In the genomic region with DNA sequence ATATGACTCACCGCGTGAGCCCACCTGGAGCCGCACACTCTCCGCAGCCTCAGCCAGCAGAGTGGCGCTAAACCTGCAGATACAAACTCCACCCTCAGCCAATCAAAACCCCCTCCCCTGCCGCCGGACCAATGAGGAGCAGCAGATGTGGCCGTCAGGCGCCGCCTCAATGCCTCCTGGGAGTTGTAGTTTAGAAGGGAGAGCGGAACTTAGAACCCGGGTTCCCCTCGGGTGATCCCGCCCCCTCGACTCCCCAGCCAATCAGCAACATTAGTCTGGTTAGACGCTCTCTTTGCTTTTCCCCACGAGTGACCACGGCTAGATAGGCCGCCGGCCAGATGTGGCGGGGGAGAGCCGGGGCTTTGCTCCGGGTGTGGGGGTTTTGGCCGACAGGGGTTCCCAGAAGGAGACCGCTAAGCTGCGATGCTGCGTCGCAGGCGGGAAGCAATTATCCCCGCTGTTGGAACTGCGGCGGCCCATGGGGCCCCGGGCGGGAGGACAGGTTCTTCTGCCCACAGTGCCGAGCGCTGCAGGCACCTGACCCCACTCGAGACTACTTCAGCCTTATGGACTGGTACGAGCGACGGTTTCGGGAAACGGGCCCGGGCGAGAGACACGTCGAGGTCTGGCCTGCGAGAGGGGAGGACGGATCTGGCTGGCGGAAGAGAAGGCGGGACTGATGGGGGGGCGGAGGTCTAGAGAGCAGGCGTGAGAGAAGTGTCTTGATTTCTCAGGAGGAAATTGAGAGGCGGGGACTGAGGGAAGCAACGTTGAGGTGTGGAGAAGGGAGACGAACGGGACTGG, we compare ENCODE assay signal across 1 cellular context.
TF ChIP-seq lines count a peak whose summit lies in the region.

A gene (minus strand): TSS at position 63 of the 804 bp plus-strand sequence. CDS start 7,099 bp downstream, outside the sequence.
A gene with protein sequence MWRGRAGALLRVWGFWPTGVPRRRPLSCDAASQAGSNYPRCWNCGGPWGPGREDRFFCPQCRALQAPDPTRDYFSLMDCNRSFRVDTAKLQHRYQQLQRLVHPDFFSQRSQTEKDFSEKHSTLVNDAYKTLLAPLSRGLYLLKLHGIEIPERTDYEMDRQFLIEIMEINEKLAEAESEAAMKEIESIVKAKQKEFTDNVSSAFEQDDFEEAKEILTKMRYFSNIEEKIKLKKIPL (plus strand): TSS at position 282 of the 804 bp plus-strand sequence. CDS start 57 bp downstream, at position 339.

TF ChIP-seq in HepG2, 621 proteins besides CTCF, POLR2A, EP300 and RAD21 (continued from another document and continues in another):
- TF ChIP-seq, protein P1, sequence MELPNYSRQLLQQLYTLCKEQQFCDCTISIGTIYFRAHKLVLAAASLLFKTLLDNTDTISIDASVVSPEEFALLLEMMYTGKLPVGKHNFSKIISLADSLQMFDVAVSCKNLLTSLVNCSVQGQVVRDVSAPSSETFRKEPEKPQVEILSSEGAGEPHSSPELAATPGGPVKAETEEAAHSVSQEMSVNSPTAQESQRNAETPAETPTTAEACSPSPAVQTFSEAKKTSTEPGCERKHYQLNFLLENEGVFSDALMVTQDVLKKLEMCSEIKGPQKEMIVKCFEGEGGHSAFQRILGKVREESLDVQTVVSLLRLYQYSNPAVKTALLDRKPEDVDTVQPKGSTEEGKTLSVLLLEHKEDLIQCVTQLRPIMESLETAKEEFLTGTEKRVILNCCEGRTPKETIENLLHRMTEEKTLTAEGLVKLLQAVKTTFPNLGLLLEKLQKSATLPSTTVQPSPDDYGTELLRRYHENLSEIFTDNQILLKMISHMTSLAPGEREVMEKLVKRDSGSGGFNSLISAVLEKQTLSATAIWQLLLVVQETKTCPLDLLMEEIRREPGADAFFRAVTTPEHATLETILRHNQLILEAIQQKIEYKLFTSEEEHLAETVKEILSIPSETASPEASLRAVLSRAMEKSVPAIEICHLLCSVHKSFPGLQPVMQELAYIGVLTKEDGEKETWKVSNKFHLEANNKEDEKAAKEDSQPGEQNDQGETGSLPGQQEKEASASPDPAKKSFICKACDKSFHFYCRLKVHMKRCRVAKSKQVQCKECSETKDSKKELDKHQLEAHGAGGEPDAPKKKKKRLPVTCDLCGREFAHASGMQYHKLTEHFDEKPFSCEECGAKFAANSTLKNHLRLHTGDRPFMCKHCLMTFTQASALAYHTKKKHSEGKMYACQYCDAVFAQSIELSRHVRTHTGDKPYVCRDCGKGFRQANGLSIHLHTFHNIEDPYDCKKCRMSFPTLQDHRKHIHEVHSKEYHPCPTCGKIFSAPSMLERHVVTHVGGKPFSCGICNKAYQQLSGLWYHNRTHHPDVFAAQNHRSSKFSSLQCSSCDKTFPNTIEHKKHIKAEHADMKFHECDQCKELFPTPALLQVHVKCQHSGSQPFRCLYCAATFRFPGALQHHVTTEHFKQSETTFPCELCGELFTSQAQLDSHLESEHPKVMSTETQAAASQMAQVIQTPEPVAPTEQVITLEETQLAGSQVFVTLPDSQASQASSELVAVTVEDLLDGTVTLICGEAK (IDR thresholded peaks at IDR 0.05), result no peak
- TF ChIP-seq, protein P1 (CRISPR knock-in tag; IDR thresholded peaks at IDR 0.05), result no peak; the same call in 1 of the 2 replicates
- TF ChIP-seq ZFP37 (CRISPR knock-in tag; IDR thresholded peaks at IDR 0.05; ENCODE audit: borderline replicate concordance) (no peak), TAF1 (CRISPR knock-in tag; IDR thresholded peaks at IDR 0.05) (peak; percentile 58; the same call in 1 of the 2 replicates), PRPF4 (IDR thresholded peaks at IDR 0.05; ENCODE audit: low read depth, low read length, poor library complexity, severe bottlenecking) (no peak), ZNF709 (CRISPR knock-in tag; IDR thresholded peaks at IDR 0.05) (0 out of 2 replicates have a peak, but pooled peaks have one; percentile 52), ARID2 (CRISPR knock-in tag; IDR thresholded peaks at IDR 0.05; ENCODE audit: borderline replicate concordance) (no peak), ZNF20 (CRISPR knock-in tag; IDR thresholded peaks at IDR 0.05) (no peak), FOXA1 (IDR thresholded peaks at IDR 0.05) (no peak), FOXA1 (CRISPR knock-in tag; IDR thresholded peaks at IDR 0.05) (no peak), ZNF7 (CRISPR knock-in tag; IDR thresholded peaks at IDR 0.05) (no peak), ZNF614 (CRISPR knock-in tag; IDR thresholded peaks at IDR 0.05; ENCODE audit: borderline replicate concordance) (peak; percentile 6; the same call in 1 of the 2 replicates), BHLHE40 (IDR thresholded peaks at IDR 0.05; ENCODE audit: low read length) (no peak; the same call in 1 of the 2 replicates), ISX (CRISPR knock-in tag; conservative IDR thresholded peaks at IDR 0.05) (no peak), YY1 (IDR thresholded peaks at IDR 0.05; ENCODE audit: insufficient read depth, insufficient replicate concordance, low read depth, low read length) (peak; percentile 44), NR2F6 (IDR thresholded peaks at IDR 0.05) (no peak), NR2F6 (CRISPR knock-in tag; IDR thresholded peaks at IDR 0.05) (no peak), ATAD3A (CRISPR knock-in tag; IDR thresholded peaks at IDR 0.05) (no peak), TSC22D2 (CRISPR knock-in tag; IDR thresholded peaks at IDR 0.05; ENCODE audit: borderline replicate concordance) (no peak), ZNF34 (CRISPR knock-in tag; IDR thresholded peaks at IDR 0.05; ENCODE audit: borderline replicate concordance) (no peak), MBNL3 (CRISPR knock-in tag; conservative IDR thresholded peaks at IDR 0.05) (no peak), ZNF138 (CRISPR knock-in tag; IDR thresholded peaks at IDR 0.05; ENCODE audit: low read depth) (0 out of 2 replicates have a peak, but pooled peaks have one; percentile 15), ZNF530 (CRISPR knock-in tag; IDR thresholded peaks at IDR 0.05; ENCODE audit: low read depth) (no peak)
- TF ChIP-seq, protein P2, sequence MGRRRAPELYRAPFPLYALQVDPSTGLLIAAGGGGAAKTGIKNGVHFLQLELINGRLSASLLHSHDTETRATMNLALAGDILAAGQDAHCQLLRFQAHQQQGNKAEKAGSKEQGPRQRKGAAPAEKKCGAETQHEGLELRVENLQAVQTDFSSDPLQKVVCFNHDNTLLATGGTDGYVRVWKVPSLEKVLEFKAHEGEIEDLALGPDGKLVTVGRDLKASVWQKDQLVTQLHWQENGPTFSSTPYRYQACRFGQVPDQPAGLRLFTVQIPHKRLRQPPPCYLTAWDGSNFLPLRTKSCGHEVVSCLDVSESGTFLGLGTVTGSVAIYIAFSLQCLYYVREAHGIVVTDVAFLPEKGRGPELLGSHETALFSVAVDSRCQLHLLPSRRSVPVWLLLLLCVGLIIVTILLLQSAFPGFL (CRISPR knock-in tag; IDR thresholded peaks at IDR 0.05), result no peak
- TF ChIP-seq, protein P3, sequence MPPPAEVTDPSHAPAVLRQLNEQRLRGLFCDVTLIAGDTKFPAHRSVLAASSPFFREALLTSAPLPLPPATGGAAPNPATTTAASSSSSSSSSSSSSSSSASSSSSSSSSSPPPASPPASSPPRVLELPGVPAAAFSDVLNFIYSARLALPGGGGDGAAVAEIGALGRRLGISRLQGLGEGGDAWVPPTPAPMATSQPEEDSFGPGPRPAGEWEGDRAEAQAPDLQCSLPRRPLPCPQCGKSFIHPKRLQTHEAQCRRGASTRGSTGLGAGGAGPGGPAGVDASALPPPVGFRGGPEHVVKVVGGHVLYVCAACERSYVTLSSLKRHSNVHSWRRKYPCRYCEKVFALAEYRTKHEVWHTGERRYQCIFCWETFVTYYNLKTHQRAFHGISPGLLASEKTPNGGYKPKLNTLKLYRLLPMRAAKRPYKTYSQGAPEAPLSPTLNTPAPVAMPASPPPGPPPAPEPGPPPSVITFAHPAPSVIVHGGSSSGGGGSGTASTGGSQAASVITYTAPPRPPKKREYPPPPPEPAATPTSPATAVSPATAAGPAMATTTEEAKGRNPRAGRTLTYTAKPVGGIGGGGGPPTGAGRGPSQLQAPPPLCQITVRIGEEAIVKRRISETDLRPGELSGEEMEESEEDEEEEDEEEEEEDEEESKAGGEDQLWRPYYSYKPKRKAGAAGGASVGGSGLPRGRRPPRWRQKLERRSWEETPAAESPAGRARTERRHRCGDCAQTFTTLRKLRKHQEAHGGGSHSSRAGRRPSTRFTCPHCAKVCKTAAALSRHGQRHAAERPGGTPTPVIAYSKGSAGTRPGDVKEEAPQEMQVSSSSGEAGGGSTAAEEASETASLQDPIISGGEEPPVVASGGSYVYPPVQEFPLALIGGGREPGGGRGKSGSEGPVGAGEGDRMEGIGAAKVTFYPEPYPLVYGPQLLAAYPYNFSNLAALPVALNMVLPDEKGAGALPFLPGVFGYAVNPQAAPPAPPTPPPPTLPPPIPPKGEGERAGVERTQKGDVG (CRISPR knock-in tag; IDR thresholded peaks at IDR 0.05; ENCODE audit: borderline replicate concordance), result peak; percentile 79
- TF ChIP-seq, protein P4, sequence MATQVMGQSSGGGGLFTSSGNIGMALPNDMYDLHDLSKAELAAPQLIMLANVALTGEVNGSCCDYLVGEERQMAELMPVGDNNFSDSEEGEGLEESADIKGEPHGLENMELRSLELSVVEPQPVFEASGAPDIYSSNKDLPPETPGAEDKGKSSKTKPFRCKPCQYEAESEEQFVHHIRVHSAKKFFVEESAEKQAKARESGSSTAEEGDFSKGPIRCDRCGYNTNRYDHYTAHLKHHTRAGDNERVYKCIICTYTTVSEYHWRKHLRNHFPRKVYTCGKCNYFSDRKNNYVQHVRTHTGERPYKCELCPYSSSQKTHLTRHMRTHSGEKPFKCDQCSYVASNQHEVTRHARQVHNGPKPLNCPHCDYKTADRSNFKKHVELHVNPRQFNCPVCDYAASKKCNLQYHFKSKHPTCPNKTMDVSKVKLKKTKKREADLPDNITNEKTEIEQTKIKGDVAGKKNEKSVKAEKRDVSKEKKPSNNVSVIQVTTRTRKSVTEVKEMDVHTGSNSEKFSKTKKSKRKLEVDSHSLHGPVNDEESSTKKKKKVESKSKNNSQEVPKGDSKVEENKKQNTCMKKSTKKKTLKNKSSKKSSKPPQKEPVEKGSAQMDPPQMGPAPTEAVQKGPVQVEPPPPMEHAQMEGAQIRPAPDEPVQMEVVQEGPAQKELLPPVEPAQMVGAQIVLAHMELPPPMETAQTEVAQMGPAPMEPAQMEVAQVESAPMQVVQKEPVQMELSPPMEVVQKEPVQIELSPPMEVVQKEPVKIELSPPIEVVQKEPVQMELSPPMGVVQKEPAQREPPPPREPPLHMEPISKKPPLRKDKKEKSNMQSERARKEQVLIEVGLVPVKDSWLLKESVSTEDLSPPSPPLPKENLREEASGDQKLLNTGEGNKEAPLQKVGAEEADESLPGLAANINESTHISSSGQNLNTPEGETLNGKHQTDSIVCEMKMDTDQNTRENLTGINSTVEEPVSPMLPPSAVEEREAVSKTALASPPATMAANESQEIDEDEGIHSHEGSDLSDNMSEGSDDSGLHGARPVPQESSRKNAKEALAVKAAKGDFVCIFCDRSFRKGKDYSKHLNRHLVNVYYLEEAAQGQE (IDR thresholded peaks at IDR 0.05; ENCODE audit: borderline replicate concordance in 1 of 2, low read depth in 1 of 2, low read length in 2 of 2), result no peak; a peak in 1 of 4 replicates
- TF ChIP-seq, protein P5, sequence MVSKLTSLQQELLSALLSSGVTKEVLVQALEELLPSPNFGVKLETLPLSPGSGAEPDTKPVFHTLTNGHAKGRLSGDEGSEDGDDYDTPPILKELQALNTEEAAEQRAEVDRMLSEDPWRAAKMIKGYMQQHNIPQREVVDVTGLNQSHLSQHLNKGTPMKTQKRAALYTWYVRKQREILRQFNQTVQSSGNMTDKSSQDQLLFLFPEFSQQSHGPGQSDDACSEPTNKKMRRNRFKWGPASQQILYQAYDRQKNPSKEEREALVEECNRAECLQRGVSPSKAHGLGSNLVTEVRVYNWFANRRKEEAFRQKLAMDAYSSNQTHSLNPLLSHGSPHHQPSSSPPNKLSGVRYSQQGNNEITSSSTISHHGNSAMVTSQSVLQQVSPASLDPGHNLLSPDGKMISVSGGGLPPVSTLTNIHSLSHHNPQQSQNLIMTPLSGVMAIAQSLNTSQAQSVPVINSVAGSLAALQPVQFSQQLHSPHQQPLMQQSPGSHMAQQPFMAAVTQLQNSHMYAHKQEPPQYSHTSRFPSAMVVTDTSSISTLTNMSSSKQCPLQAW (CRISPR knock-in tag; IDR thresholded peaks at IDR 0.05), result peak; percentile 44
- TF ChIP-seq, protein P6, sequence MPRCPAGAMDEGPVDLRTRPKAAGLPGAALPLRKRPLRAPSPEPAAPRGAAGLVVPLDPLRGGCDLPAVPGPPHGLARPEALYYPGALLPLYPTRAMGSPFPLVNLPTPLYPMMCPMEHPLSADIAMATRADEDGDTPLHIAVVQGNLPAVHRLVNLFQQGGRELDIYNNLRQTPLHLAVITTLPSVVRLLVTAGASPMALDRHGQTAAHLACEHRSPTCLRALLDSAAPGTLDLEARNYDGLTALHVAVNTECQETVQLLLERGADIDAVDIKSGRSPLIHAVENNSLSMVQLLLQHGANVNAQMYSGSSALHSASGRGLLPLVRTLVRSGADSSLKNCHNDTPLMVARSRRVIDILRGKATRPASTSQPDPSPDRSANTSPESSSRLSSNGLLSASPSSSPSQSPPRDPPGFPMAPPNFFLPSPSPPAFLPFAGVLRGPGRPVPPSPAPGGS (CRISPR knock-in tag; IDR thresholded peaks at IDR 0.05), result no peak; the same call in 1 of the 2 replicates
- TF ChIP-seq, protein P7, sequence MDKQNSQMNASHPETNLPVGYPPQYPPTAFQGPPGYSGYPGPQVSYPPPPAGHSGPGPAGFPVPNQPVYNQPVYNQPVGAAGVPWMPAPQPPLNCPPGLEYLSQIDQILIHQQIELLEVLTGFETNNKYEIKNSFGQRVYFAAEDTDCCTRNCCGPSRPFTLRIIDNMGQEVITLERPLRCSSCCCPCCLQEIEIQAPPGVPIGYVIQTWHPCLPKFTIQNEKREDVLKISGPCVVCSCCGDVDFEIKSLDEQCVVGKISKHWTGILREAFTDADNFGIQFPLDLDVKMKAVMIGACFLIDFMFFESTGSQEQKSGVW (CRISPR knock-in tag; IDR thresholded peaks at IDR 0.05; ENCODE audit: borderline replicate concordance), result no peak
